Comparison of ENCODE assay signal across 8 cellular contexts in genomic region chr2:106572541-106573148, GRCh38.
A peak's percentile ranks its signal among the peaks of the same experiment; 100 is the strongest.
DNase-seq lines count a peak whose midpoint lies in the region; ATAC-seq and TF ChIP-seq lines count a peak whose summit lies in the region.

No MANE protein-coding gene starts in this region.

- no peaks in the 10 kb centered on the region for H3K9me3 Mint-ChIP-seq in MCF 10A (ENCODE audit: unreplicated experiment)

- intact Hi-C loops in MCF 10A (cut with micrococcal nuclease) = no loop called here
- intact Hi-C loops in breast epithelium (cut with DNase I; ENCODE audit: low total_unique reads) = no loop called here
- intact Hi-C loops in tibial artery (cut with DNase I; ENCODE audit: low total_unique reads) = no loop called here

- ATAC-seq in GM19455 (IDR thresholded peaks at IDR 0.05; ENCODE audit: unreplicated experiment) = no peak
- no peak for ATAC-seq in GM18861 (IDR thresholded peaks at IDR 0.05; ENCODE audit: unreplicated experiment)

- peak; percentile 30 for DNase-seq in MCF 10A (ENCODE audit: unreplicated experiment)
- DNase-seq in breast epithelium (ENCODE audit: low spot score in 2 of 2) = no peak
- peak; percentile 23 for DNase-seq in NCI-H69 (lab: John Stamatoyannopoulos, UW)
- DNase-seq in fibroblast of mammary gland (ENCODE audit: low read depth) = peak; percentile 18
- no peak for DNase-seq in tibial artery
- no peak for DNase-seq in activated T-cell treated with anti-CD3 and anti-CD28 coated beads, Interleukin-2, amount 50 U/mL, for 1 hour

- no TSS peak for BruUV-seq in MCF 10A (replicated peaks; lab: Mats Ljungman, UMichigan)

- H3K27me3 Mint-ChIP-seq in MCF 10A (ENCODE audit: insufficient read depth, unreplicated experiment) = peaks cover 21% of the 10 kb centered on the region

- no peak overlapping the region for H3K4me3 Mint-ChIP-seq in MCF 10A (ENCODE audit: unreplicated experiment)

- no peaks in the 10 kb centered on the region for H3K36me3 Mint-ChIP-seq in MCF 10A (ENCODE audit: insufficient read depth, unreplicated experiment)

- H3K27me3 ChIP-seq in breast epithelium (no peaks in the 10 kb centered on the region), tibial artery (no peaks in the 10 kb centered on the region)

- no peaks in the 10 kb centered on the region for H3K9me3 ChIP-seq in breast epithelium
- no peaks in the 10 kb centered on the region for H3K9me3 ChIP-seq in tibial artery

- H3K4me1 Mint-ChIP-seq in MCF 10A (ENCODE audit: insufficient read depth, unreplicated experiment) = peaks cover 8% of the 10 kb centered on the region

- H3K27ac ChIP-seq in breast epithelium = no peak overlapping the region
- H3K27ac ChIP-seq in tibial artery = no peak overlapping the region

- no peak for TF ChIP-seq POLR2A in breast epithelium (IDR thresholded peaks at IDR 0.05)

- H3K4me3 ChIP-seq in breast epithelium (no peak overlapping the region), fibroblast of mammary gland (ENCODE audit: control insufficient read depth, low read depth, low read length) (no peak overlapping the region), tibial artery (no peak overlapping the region)

- POLR2A ChIA-PET in MCF 10A (lab: Yijun Ruan, JAX) = no interaction called here

- CTCF ChIA-PET in MCF 10A (lab: Yijun Ruan, JAX) = interaction anchor here (0.6 to 5.5 kb wide), 6 partner anchors 10 to 431 kb away, joined by 3 to 52 read pairs (median 4); no protein-coding TSS in a partner anchor

- TF ChIP-seq CTCF in MCF 10A (IDR thresholded peaks at IDR 0.05; ENCODE audit: unreplicated experiment) (peak; percentile 40), breast epithelium (IDR thresholded peaks at IDR 0.05) (no peak), fibroblast of mammary gland (conservative IDR thresholded peaks at IDR 0.05; ENCODE audit: control insufficient read depth, insufficient read depth, low read depth, low read length) (peak; percentile 62), tibial artery (IDR thresholded peaks at IDR 0.05) (peak; percentile 28 to 40)

- no peaks in the 10 kb centered on the region for H3K36me3 ChIP-seq in breast epithelium
- H3K36me3 ChIP-seq in tibial artery = no peaks in the 10 kb centered on the region

- no peak overlapping the region for H3K27ac Mint-ChIP-seq in MCF 10A (ENCODE audit: low read depth, unreplicated experiment)

- H3K4me1 ChIP-seq in breast epithelium (peaks cover 0 to 5% of the 10 kb centered on the region in 2 donors), tibial artery (peaks cover 0 to 22% (median 14%) of the 10 kb centered on the region in 4 donors)

Comparison
In these comparisons a context has a peak if more than half of its experiments do, and no peak if none do; other contexts are left out.
1. DNase-seq: peak in MCF 10A (single experiment), NCI-H69 (single experiment) and fibroblast of mammary gland (single experiment); none in breast epithelium (0 of 2), tibial artery (0 of 2) and activated T-cell treated with anti-CD3 and anti-CD28 coated beads, Interleukin-2, amount 50 U/mL, for 1 hour (single experiment).
2. CTCF ChIP-seq: peak in MCF 10A (single experiment), fibroblast of mammary gland (single experiment) and tibial artery (2 of 2); none in breast epithelium (0 of 3).